ENCODE assay signal across 8 cellular contexts in genomic region chr11:110982214-110982613, GRCh38.
"Had no signal": no experiment of that assay in that cellular context is flagged by ENCODE, and none has a peak within 500 bp of the region (broad histone marks: within the 10 kb centered on the region; RNA-seq: fewer than 3 reads in every experiment).

No MANE protein-coding gene starts in this region.

- H3K27ac ChIP-seq: HL-60 had no signal

- H3K4me3 Mint-ChIP-seq: HFFc6 had no signal

- DNase-seq: GOT3, HFFc6, KG1 had no signal

- ATAC-seq: HCT116, HepG2, K562 had no signal

- H3K4me3 ChIP-seq: HAP-1, K562 had no signal

- H3K9me3 Mint-ChIP-seq: HFFc6 had no signal

- H3K9me3 ChIP-seq: HAP-1 had no signal

- H3K27ac Mint-ChIP-seq: HFFc6 had no signal

- H3K36me3 ChIP-seq: HAP-1 had no signal

- H3K4me1 ChIP-seq: HAP-1 had no signal
